In the genomic region with DNA sequence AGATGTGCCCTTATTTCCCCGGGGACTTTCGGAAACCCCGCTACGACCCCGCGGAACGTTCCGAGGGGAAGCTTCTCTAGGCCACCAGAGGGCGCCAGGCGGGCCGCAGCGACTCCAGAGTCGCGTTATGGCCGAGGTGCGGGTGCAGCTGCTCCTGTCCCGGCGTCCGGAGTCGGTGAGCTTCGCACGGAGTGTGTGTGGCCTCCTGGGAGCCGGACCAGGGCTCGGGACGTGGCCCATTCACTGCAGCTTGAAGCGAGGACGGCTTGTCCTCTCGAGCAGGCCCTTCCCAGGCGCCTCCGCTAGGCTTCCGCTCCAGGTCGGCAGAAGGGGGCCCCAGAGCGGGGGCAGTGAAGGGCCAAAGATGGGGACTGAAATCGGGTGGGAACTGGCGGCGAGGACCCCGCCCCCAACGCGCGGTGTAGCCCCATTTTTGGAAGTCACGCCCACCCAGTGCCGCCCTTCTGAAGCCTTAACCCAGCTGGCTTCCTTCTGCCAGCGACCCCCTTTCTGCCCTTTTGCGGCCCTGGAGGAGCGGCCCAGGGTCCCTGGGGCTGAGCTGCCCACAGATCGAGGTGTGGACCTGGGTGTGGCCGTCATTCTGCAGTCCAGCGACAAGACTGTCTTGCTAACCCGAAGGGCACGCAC, we compare ENCODE assay signal across 1 cellular context.
TF ChIP-seq lines count a peak whose summit lies in the region.

A gene with protein sequence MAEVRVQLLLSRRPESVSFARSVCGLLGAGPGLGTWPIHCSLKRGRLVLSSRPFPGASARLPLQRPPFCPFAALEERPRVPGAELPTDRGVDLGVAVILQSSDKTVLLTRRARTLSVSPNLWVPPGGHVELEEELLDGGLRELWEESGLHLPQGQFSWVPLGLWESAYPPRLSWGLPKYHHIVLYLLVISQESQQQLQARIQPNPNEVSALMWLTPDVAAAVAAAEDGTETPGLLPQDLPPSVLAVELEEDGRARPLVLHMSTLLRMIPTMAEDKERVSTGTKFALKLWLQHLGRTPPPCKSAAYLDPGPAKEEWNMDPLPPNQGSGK (plus strand): TSS at position 117 of the 648 bp plus-strand sequence. CDS start 11 bp downstream, at position 128.

TF ChIP-seq in K562, 482 proteins besides CTCF, POLR2A, EP300 and RAD21 (continued from another document and continues in another):
- TF ChIP-seq, protein P1, sequence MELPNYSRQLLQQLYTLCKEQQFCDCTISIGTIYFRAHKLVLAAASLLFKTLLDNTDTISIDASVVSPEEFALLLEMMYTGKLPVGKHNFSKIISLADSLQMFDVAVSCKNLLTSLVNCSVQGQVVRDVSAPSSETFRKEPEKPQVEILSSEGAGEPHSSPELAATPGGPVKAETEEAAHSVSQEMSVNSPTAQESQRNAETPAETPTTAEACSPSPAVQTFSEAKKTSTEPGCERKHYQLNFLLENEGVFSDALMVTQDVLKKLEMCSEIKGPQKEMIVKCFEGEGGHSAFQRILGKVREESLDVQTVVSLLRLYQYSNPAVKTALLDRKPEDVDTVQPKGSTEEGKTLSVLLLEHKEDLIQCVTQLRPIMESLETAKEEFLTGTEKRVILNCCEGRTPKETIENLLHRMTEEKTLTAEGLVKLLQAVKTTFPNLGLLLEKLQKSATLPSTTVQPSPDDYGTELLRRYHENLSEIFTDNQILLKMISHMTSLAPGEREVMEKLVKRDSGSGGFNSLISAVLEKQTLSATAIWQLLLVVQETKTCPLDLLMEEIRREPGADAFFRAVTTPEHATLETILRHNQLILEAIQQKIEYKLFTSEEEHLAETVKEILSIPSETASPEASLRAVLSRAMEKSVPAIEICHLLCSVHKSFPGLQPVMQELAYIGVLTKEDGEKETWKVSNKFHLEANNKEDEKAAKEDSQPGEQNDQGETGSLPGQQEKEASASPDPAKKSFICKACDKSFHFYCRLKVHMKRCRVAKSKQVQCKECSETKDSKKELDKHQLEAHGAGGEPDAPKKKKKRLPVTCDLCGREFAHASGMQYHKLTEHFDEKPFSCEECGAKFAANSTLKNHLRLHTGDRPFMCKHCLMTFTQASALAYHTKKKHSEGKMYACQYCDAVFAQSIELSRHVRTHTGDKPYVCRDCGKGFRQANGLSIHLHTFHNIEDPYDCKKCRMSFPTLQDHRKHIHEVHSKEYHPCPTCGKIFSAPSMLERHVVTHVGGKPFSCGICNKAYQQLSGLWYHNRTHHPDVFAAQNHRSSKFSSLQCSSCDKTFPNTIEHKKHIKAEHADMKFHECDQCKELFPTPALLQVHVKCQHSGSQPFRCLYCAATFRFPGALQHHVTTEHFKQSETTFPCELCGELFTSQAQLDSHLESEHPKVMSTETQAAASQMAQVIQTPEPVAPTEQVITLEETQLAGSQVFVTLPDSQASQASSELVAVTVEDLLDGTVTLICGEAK (IDR thresholded peaks at IDR 0.05): peak; percentile 48; the same call in 1 of the 2 replicates
- TF ChIP-seq, protein P1 (CRISPR knock-in tag; IDR thresholded peaks at IDR 0.05): no peak
- TF ChIP-seq MIER1 (IDR thresholded peaks at IDR 0.05; ENCODE audit: low read depth) (no peak), PML (IDR thresholded peaks at IDR 0.05; ENCODE audit: low read length) (no peak), HDGF (IDR thresholded peaks at IDR 0.05) (no peak), CXXC5 (CRISPR knock-in tag; IDR thresholded peaks at IDR 0.05) (peak; percentile 94), NCOR1 (IDR thresholded peaks at IDR 0.05) (0 out of 2 replicates have a peak, but pooled peaks have one; percentile 10), ZNF274 (IDR thresholded peaks at IDR 0.05; ENCODE audit: borderline replicate concordance, low read depth, low read length) (no peak), POLR2G (IDR thresholded peaks at IDR 0.05; ENCODE audit: low read depth, low read length) (peak; percentile 93), CREM (IDR thresholded peaks at IDR 0.05; ENCODE audit: low read depth) (0 out of 2 replicates have a peak, but pooled peaks have one; percentile 14), ZNF253 (CRISPR knock-in tag; conservative IDR thresholded peaks at IDR 0.05) (no peak), KDM5B (IDR thresholded peaks at IDR 0.05; ENCODE audit: insufficient replicate concordance, low read depth, low read length) (peak; percentile 77)
- TF ChIP-seq, protein P2, sequence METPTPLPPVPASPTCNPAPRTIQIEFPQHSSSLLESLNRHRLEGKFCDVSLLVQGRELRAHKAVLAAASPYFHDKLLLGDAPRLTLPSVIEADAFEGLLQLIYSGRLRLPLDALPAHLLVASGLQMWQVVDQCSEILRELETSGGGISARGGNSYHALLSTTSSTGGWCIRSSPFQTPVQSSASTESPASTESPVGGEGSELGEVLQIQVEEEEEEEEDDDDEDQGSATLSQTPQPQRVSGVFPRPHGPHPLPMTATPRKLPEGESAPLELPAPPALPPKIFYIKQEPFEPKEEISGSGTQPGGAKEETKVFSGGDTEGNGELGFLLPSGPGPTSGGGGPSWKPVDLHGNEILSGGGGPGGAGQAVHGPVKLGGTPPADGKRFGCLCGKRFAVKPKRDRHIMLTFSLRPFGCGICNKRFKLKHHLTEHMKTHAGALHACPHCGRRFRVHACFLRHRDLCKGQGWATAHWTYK (CRISPR knock-in tag; IDR thresholded peaks at IDR 0.05): 0 out of 2 replicates have a peak, but pooled peaks have one; percentile 33
- TF ChIP-seq, protein P3, sequence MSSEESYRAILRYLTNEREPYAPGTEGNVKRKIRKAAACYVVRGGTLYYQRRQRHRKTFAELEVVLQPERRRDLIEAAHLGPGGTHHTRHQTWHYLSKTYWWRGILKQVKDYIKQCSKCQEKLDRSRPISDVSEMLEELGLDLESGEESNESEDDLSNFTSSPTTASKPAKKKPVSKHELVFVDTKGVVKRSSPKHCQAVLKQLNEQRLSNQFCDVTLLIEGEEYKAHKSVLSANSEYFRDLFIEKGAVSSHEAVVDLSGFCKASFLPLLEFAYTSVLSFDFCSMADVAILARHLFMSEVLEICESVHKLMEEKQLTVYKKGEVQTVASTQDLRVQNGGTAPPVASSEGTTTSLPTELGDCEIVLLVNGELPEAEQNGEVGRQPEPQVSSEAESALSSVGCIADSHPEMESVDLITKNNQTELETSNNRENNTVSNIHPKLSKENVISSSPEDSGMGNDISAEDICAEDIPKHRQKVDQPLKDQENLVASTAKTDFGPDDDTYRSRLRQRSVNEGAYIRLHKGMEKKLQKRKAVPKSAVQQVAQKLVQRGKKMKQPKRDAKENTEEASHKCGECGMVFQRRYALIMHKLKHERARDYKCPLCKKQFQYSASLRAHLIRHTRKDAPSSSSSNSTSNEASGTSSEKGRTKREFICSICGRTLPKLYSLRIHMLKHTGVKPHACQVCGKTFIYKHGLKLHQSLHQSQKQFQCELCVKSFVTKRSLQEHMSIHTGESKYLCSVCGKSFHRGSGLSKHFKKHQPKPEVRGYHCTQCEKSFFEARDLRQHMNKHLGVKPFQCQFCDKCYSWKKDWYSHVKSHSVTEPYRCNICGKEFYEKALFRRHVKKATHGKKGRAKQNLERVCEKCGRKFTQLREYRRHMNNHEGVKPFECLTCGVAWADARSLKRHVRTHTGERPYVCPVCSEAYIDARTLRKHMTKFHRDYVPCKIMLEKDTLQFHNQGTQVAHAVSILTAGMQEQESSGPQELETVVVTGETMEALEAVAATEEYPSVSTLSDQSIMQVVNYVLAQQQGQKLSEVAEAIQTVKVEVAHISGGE (CRISPR knock-in tag; IDR thresholded peaks at IDR 0.05): peak in 2 of 3 experiments; percentile 45 to 86; a peak in 3 of 6 replicates
- TF ChIP-seq, protein P4, sequence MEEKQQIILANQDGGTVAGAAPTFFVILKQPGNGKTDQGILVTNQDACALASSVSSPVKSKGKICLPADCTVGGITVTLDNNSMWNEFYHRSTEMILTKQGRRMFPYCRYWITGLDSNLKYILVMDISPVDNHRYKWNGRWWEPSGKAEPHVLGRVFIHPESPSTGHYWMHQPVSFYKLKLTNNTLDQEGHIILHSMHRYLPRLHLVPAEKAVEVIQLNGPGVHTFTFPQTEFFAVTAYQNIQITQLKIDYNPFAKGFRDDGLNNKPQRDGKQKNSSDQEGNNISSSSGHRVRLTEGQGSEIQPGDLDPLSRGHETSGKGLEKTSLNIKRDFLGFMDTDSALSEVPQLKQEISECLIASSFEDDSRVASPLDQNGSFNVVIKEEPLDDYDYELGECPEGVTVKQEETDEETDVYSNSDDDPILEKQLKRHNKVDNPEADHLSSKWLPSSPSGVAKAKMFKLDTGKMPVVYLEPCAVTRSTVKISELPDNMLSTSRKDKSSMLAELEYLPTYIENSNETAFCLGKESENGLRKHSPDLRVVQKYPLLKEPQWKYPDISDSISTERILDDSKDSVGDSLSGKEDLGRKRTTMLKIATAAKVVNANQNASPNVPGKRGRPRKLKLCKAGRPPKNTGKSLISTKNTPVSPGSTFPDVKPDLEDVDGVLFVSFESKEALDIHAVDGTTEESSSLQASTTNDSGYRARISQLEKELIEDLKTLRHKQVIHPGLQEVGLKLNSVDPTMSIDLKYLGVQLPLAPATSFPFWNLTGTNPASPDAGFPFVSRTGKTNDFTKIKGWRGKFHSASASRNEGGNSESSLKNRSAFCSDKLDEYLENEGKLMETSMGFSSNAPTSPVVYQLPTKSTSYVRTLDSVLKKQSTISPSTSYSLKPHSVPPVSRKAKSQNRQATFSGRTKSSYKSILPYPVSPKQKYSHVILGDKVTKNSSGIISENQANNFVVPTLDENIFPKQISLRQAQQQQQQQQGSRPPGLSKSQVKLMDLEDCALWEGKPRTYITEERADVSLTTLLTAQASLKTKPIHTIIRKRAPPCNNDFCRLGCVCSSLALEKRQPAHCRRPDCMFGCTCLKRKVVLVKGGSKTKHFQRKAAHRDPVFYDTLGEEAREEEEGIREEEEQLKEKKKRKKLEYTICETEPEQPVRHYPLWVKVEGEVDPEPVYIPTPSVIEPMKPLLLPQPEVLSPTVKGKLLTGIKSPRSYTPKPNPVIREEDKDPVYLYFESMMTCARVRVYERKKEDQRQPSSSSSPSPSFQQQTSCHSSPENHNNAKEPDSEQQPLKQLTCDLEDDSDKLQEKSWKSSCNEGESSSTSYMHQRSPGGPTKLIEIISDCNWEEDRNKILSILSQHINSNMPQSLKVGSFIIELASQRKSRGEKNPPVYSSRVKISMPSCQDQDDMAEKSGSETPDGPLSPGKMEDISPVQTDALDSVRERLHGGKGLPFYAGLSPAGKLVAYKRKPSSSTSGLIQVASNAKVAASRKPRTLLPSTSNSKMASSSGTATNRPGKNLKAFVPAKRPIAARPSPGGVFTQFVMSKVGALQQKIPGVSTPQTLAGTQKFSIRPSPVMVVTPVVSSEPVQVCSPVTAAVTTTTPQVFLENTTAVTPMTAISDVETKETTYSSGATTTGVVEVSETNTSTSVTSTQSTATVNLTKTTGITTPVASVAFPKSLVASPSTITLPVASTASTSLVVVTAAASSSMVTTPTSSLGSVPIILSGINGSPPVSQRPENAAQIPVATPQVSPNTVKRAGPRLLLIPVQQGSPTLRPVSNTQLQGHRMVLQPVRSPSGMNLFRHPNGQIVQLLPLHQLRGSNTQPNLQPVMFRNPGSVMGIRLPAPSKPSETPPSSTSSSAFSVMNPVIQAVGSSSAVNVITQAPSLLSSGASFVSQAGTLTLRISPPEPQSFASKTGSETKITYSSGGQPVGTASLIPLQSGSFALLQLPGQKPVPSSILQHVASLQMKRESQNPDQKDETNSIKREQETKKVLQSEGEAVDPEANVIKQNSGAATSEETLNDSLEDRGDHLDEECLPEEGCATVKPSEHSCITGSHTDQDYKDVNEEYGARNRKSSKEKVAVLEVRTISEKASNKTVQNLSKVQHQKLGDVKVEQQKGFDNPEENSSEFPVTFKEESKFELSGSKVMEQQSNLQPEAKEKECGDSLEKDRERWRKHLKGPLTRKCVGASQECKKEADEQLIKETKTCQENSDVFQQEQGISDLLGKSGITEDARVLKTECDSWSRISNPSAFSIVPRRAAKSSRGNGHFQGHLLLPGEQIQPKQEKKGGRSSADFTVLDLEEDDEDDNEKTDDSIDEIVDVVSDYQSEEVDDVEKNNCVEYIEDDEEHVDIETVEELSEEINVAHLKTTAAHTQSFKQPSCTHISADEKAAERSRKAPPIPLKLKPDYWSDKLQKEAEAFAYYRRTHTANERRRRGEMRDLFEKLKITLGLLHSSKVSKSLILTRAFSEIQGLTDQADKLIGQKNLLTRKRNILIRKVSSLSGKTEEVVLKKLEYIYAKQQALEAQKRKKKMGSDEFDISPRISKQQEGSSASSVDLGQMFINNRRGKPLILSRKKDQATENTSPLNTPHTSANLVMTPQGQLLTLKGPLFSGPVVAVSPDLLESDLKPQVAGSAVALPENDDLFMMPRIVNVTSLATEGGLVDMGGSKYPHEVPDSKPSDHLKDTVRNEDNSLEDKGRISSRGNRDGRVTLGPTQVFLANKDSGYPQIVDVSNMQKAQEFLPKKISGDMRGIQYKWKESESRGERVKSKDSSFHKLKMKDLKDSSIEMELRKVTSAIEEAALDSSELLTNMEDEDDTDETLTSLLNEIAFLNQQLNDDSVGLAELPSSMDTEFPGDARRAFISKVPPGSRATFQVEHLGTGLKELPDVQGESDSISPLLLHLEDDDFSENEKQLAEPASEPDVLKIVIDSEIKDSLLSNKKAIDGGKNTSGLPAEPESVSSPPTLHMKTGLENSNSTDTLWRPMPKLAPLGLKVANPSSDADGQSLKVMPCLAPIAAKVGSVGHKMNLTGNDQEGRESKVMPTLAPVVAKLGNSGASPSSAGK (IDR thresholded peaks at IDR 0.05): peak; percentile 82
- TF ChIP-seq, protein P5, sequence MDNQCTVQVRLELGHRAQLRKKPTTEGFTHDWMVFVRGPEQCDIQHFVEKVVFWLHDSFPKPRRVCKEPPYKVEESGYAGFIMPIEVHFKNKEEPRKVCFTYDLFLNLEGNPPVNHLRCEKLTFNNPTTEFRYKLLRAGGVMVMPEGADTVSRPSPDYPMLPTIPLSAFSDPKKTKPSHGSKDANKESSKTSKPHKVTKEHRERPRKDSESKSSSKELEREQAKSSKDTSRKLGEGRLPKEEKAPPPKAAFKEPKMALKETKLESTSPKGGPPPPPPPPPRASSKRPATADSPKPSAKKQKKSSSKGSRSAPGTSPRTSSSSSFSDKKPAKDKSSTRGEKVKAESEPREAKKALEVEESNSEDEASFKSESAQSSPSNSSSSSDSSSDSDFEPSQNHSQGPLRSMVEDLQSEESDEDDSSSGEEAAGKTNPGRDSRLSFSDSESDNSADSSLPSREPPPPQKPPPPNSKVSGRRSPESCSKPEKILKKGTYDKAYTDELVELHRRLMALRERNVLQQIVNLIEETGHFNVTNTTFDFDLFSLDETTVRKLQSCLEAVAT (IDR thresholded peaks at IDR 0.05): no peak
